15 cellular contexts compared by ENCODE assay signal in the genomic region with DNA sequence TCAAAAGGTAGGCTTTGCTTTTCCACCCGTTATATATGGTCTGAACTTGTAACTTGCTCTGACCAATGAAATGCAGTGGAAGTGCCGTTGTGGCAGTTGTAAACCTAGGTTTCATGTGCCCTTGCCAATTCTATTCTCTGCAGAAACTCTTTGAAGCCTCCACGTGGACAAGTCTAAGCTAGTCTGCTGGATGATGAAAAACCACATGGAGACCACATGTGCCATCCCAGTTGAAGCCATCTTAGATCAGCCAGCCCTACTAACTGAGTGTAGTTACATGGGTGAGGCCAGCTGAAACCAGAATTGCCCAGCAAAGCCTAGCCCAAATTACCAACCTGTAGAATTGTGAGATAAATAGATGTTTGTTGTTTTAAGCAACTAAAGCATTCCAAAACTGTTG.
DNase-seq lines count a peak whose midpoint lies in the region; ATAC-seq, FAIRE-seq and TF ChIP-seq lines count a peak whose summit lies in the region.
"Had no signal": no experiment of that assay in that cellular context is flagged by ENCODE, and none has a peak within 500 bp of the region (broad histone marks: within the 10 kb centered on the region; RNA-seq: fewer than 3 reads in every experiment).

No MANE protein-coding gene starts in this region.

- no peaks in the 10 kb centered on the region for H4K20me1 ChIP-seq in HepG2 (ENCODE audit: insufficient read depth, low read length)
- no peaks in the 10 kb centered on the region for H4K20me1 ChIP-seq in OCI-LY7 (ENCODE audit: insufficient read depth, low read length)
- H4K20me1 ChIP-seq: BLaER1 had no signal

- no peak for TF ChIP-seq POLR2A in HepG2 (IDR thresholded peaks at IDR 0.05; ENCODE audit: insufficient read depth in 1 of 2, low read depth in 2 of 2, low read length in 2 of 2)
- TF ChIP-seq POLR2A in right lobe of liver (IDR thresholded peaks at IDR 0.05) = no peak
- no peak for TF ChIP-seq POLR2A in Peyer's patch (IDR thresholded peaks at IDR 0.05)
- TF ChIP-seq POLR2A in stomach (IDR thresholded peaks at IDR 0.05) = no peak

- no peak overlapping the region for H3K4me3 ChIP-seq in HepG2 (replicated peaks in 1 of 3; ENCODE audit: insufficient read depth in 1 of 3, low read depth in 2 of 3, low read length in 3 of 3)
- no peak overlapping the region for H3K4me3 ChIP-seq in right lobe of liver
- no peak overlapping the region for H3K4me3 ChIP-seq in OCI-LY7 (ENCODE audit: low read depth, low read length, poor library complexity, severe bottlenecking)
- H3K4me3 ChIP-seq in Peyer's patch = no peak overlapping the region
- no peak overlapping the region for H3K4me3 ChIP-seq in stomach
- H3K4me3 ChIP-seq: BLaER1, K562 had no signal

- intact Hi-C loops in HepG2 (cut with micrococcal nuclease; ENCODE audit: unreplicated experiment) (no loop called here), right lobe of liver (cut with DNase I) (no loop called here), OCI-LY7 (cut with micrococcal nuclease; ENCODE audit: unreplicated experiment) (no loop called here), stomach (cut with DNase I; ENCODE audit: low total_unique reads) (no loop called here), Right ventricle myocardium superior (cut with DNase I) (no loop called here)

- no peak for TF ChIP-seq RAD21 in HepG2 (CRISPR knock-in tag; IDR thresholded peaks at IDR 0.05)

- no peaks in the 10 kb centered on the region for H3K9me2 ChIP-seq in OCI-LY7 (ENCODE audit: insufficient read depth, low read length)

- WGBS in HepG2 (ENCODE audit: low lambda C conversion rate) = 2% methylated on average over 3 of the region's 3 CpGs
- WGBS in right lobe of liver (ENCODE audit: insufficient coverage, low coverage, low lambda C conversion rate, missing lambda C conversion rate) = 19% methylated on average over 2 of the region's 3 CpGs
- 73 to 87% (median 79%) methylated on average over 3 of the region's 3 CpGs for WGBS in stomach, 5 donors

- H3K36me3 ChIP-seq in HepG2 (replicated peaks in 1 of 2; ENCODE audit: control insufficient read depth in 1 of 2, insufficient read depth in 2 of 2, low read length in 2 of 2) (no peaks in the 10 kb centered on the region), right lobe of liver (no peaks in the 10 kb centered on the region), OCI-LY7 (ENCODE audit: insufficient read depth, low read length) (no peaks in the 10 kb centered on the region), Peyer's patch (no peaks in the 10 kb centered on the region), stomach (no peaks in the 10 kb centered on the region)
- H3K36me3 ChIP-seq: BLaER1 had no signal

- H3K79me2 ChIP-seq in HepG2 (ENCODE audit: insufficient read depth, low read length) (no peaks in the 10 kb centered on the region), OCI-LY7 (ENCODE audit: insufficient read depth, low read depth, low read length) (no peaks in the 10 kb centered on the region)

- H3K9me3 ChIP-seq in HepG2 (ENCODE audit: low read length) (no peaks in the 10 kb centered on the region), right lobe of liver (no peaks in the 10 kb centered on the region), OCI-LY7 (ENCODE audit: low read length) (peaks cover 5% of the 10 kb centered on the region; the same call in 1 of the 2 replicates), Peyer's patch (no peaks in the 10 kb centered on the region), stomach (no peaks in the 10 kb centered on the region)
- H3K9me3 ChIP-seq: BLaER1, Caco-2 had no signal

- TF ChIP-seq EP300 in HepG2 (IDR thresholded peaks at IDR 0.05; ENCODE audit: low read depth in 2 of 2, low read length in 2 of 2) = no peak
- TF ChIP-seq EP300 in HepG2 (CRISPR knock-in tag; IDR thresholded peaks at IDR 0.05; ENCODE audit: borderline replicate concordance) = no peak
- TF ChIP-seq EP300 in stomach (IDR thresholded peaks at IDR 0.05) = no peak

- no peak for DNase-seq in HepG2 (ENCODE audit: low spot score)
- no peak for DNase-seq in right lobe of liver
- DNase-seq in OCI-LY7 (ENCODE audit: low spot score) = no peak
- DNase-seq in epithelial cell of prostate (ENCODE audit: low read depth, low spot score) = peak; percentile 18
- no peak for DNase-seq in Peyer's patch
- no peak for DNase-seq in stomach
- no peak for DNase-seq in Right ventricle myocardium superior
- DNase-seq: 8988T; AML-193; Caco-2; CD8-positive, alpha-beta memory T cell; GF-D8 had no signal

- H3K27ac ChIP-seq in HepG2 (ENCODE audit: extremely low read length, insufficient read depth, low read length) (no peak overlapping the region), right lobe of liver (no peak overlapping the region), OCI-LY7 (ENCODE audit: low read depth, low read length, poor library complexity, severe bottlenecking) (no peak overlapping the region), epithelial cell of prostate (no peak overlapping the region), Peyer's patch (no peak overlapping the region), stomach (no peak overlapping the region)
- H3K27ac ChIP-seq: BLaER1 had no signal

- FAIRE-seq in HepG2 (lab: Jason Lieb, UNC) = no peak
- FAIRE-seq: H54, K562 had no signal

- H2AFZ ChIP-seq in HepG2 (ENCODE audit: low read length) (no peak overlapping the region), OCI-LY7 (ENCODE audit: low read length) (peak overlapping the region; percentile 10; the same call in 1 of the 2 replicates)

- H3K27me3 ChIP-seq in HepG2 (ENCODE audit: control insufficient read depth in 1 of 2, insufficient read depth in 2 of 2, low read length in 2 of 2) = no peaks in the 10 kb centered on the region
- H3K27me3 ChIP-seq in right lobe of liver = no peaks in the 10 kb centered on the region
- no peaks in the 10 kb centered on the region for H3K27me3 ChIP-seq in Peyer's patch
- no peaks in the 10 kb centered on the region for H3K27me3 ChIP-seq in stomach
- H3K27me3 ChIP-seq: BLaER1 had no signal

- BruUV-seq in HepG2 (replicated peaks; lab: Mats Ljungman, UMichigan) (no TSS peak), OCI-LY7 (replicated peaks; lab: Mats Ljungman, UMichigan) (no TSS peak)

- CTCF ChIA-PET in HepG2 (lab: Yijun Ruan, JAX; ENCODE audit: low intra/inter-chr PET ratio, low total read pairs) (no interaction called here), OCI-LY7 (lab: Charles Lee; ENCODE audit: unreplicated experiment) (no interaction called here)

- H3K4me1 ChIP-seq in HepG2 (ENCODE audit: insufficient read depth, low read length) = no peaks in the 10 kb centered on the region
- H3K4me1 ChIP-seq in right lobe of liver = no peaks in the 10 kb centered on the region
- no peaks in the 10 kb centered on the region for H3K4me1 ChIP-seq in OCI-LY7 (ENCODE audit: insufficient read depth, low read length, poor library complexity, severe bottlenecking)
- H3K4me1 ChIP-seq in Peyer's patch = no peaks in the 10 kb centered on the region
- H3K4me1 ChIP-seq in stomach = no peaks in the 10 kb centered on the region
- H3K4me1 ChIP-seq: BLaER1, Caco-2 had no signal

- TF ChIP-seq CTCF in HepG2 (CRISPR knock-in tag; IDR thresholded peaks at IDR 0.05) = no peak
- TF ChIP-seq CTCF in right lobe of liver (IDR thresholded peaks at IDR 0.05) = no peak
- TF ChIP-seq CTCF in OCI-LY7 (conservative IDR thresholded peaks at IDR 0.05; ENCODE audit: low read length) = no peak
- TF ChIP-seq CTCF in Peyer's patch (IDR thresholded peaks at IDR 0.05) = no peak
- no peak for TF ChIP-seq CTCF in stomach (IDR thresholded peaks at IDR 0.05)

- ATAC-seq in HepG2 = no peak
- ATAC-seq in right lobe of liver = no peak
- ATAC-seq in Right ventricle myocardium superior (ENCODE audit: poor library complexity) = no peak
- ATAC-seq: K562 had no signal

- POLR2A ChIA-PET in HepG2 (lab: Yijun Ruan, JAX) (no interaction called here), OCI-LY7 (lab: Charles Lee) (no interaction called here)

- H3K4me2 ChIP-seq in HepG2 (ENCODE audit: low read depth, low read length) (no peak overlapping the region), OCI-LY7 (ENCODE audit: low read length) (no peak overlapping the region)
- H3K4me2 ChIP-seq: BLaER1 had no signal

- in situ Hi-C loops in HepG2 (cut with HindIII; ENCODE audit: extremely low pct_ligation_motif_present, low pct_unique_long_range_greater_than_20kb) = no loop called here

- H3K9ac ChIP-seq in HepG2 (ENCODE audit: insufficient read depth, low read depth, low read length) = no peak overlapping the region
- H3K9ac ChIP-seq: BLaER1 had no signal

TF ChIP-seq in HepG2, 621 proteins besides CTCF, POLR2A, EP300 and RAD21:
- peak; percentile 97 for TF ChIP-seq MNT (IDR thresholded peaks at IDR 0.05)
- no peak for TF ChIP-seq POLR2AphosphoS2 (IDR thresholded peaks at IDR 0.05; ENCODE audit: low read depth, low read length)
